In the genomic region with DNA sequence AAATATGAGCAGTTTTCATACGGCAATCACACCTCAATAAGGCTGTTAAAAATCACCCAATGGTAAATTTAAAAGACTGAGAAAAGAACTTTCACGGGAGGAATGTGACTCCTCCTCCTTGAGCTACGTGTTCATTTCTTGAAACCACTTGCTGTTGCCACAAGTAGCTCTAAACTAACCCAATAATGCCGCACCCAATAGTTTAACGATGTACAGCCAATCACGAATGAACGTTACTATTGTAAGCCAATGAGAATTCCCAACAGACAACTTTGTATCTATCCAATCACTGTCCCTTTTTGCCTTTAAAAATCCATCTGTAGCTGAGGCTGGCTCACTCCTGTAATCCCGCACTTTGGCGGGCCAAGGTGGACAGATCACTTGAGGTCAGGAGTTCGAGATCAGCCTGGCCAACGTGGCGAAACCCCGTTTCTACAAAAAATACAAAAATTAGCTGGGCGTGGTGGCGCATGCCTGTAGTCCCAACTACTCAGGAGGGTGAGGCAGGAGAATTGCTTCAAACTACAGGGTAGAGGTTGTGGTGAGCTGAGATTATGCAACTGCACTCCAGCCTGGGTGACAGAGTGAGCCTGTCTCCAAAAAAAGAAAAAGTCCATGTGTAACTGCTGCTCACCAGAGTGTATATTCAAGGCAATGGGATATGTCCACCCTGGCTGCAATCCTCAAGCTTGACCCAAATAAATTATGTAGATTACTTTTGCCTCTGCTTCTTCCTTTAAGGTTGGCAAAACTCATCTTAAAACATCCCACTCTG, we compare ENCODE assay signal across 20 cellular contexts.
"Had no signal": no experiment of that assay in that cellular context is flagged by ENCODE, and none has a peak within 500 bp of the region (broad histone marks: within the 10 kb centered on the region; RNA-seq: fewer than 3 reads in every experiment).

No MANE protein-coding gene starts in this region.

- ATAC-seq: activated CD4-positive, alpha-beta T cell treated with anti-CD3 and anti-CD28 coated beads for 36 hours; activated naive CD4-positive, alpha-beta T cell treated with anti-CD3 and anti-CD28 coated beads, Interleukin-2, amount 50 U/mL, for 72 hours; activated T-helper 17 cell treated with anti-CD3 and anti-CD28 coated beads, Interleukin-2, amount 50 U/mL, for 72 hours; naive thymus-derived CD8-positive, alpha-beta T cell; SK-N-SH treated with all-trans-retinoic acid at 6 μM for 48 hours; stimulated activated memory B cell treated with anti-CD40 and anti-IgM and Interleukin-4, amounts not matched to agents 10 μg/mL and 1 μg/mL and 100 μg/mL, for 72 hours; WTC11 had no signal

- H3K9me3 ChIP-seq: stomach had no signal

- H3K27ac Mint-ChIP-seq: activated CD4-positive, alpha-beta T cell treated with anti-CD3 and anti-CD28 coated beads for 36 hours; activated naive CD4-positive, alpha-beta T cell treated with anti-CD3 and anti-CD28 coated beads, Interleukin-2, amount 50 U/mL, for 72 hours; activated T-cell treated with anti-CD3 and anti-CD28 coated beads, Interleukin-2, amount 50 U/mL, for 24 hours; activated T-helper 17 cell treated with anti-CD3 and anti-CD28 coated beads, Interleukin-2, amount 50 U/mL, for 72 hours; stimulated activated memory B cell treated with anti-CD40 and anti-IgM and Interleukin-4, amounts not matched to agents 10 μg/mL and 1 μg/mL and 100 μg/mL, for 72 hours; WTC11 had no signal

- H3K4me1 Mint-ChIP-seq: activated CD4-positive, alpha-beta T cell treated with anti-CD3 and anti-CD28 coated beads for 36 hours; activated T-helper 17 cell treated with anti-CD3 and anti-CD28 coated beads, Interleukin-2, amount 50 U/mL, for 72 hours; WTC11 had no signal

- H3K27ac ChIP-seq: neural progenitor cell, stomach had no signal

- H3K4me3 ChIP-seq: neural progenitor cell, stomach had no signal

- H3K27me3 Mint-ChIP-seq: activated CD4-positive, alpha-beta T cell treated with anti-CD3 and anti-CD28 coated beads for 36 hours; activated T-cell treated with anti-CD3 and anti-CD28 coated beads, Interleukin-2, amount 50 U/mL, for 24 hours; activated T-helper 17 cell treated with anti-CD3 and anti-CD28 coated beads, Interleukin-2, amount 50 U/mL, for 72 hours; naive thymus-derived CD8-positive, alpha-beta T cell; stimulated activated memory B cell treated with anti-CD40 and anti-IgM and Interleukin-4, amounts not matched to agents 10 μg/mL and 1 μg/mL and 100 μg/mL, for 72 hours had no signal

- H3K9me3 Mint-ChIP-seq: activated naive CD4-positive, alpha-beta T cell treated with anti-CD3 and anti-CD28 coated beads, Interleukin-2, amount 50 U/mL, for 72 hours; activated T-cell treated with anti-CD3 and anti-CD28 coated beads, Interleukin-2, amount 50 U/mL, for 24 hours; activated T-helper 17 cell treated with anti-CD3 and anti-CD28 coated beads, Interleukin-2, amount 50 U/mL, for 72 hours; naive thymus-derived CD8-positive, alpha-beta T cell; neural progenitor cell; stimulated activated memory B cell treated with anti-CD40 and anti-IgM and Interleukin-4, amounts not matched to agents 10 μg/mL and 1 μg/mL and 100 μg/mL, for 72 hours; WTC11 had no signal

- H3K36me3 Mint-ChIP-seq: activated naive CD4-positive, alpha-beta T cell treated with anti-CD3 and anti-CD28 coated beads, Interleukin-2, amount 50 U/mL, for 72 hours had no signal

- DNase-seq: activated CD4-positive, alpha-beta T cell treated with anti-CD3 and anti-CD28 coated beads for 36 hours; activated CD4-positive, alpha-beta T cell treated with anti-CD3 and anti-CD28 coated beads, Interleukin-2, amount 50 U/mL, for 4 hours; activated CD8-positive, alpha-beta memory T cell treated with anti-CD3 and anti-CD28 coated beads for 24 hours; activated CD8-positive, alpha-beta memory T cell treated with anti-CD3 and anti-CD28 coated beads, Interleukin-2, amount 50 U/mL, for 4 hours; activated T-cell treated with anti-CD3 and anti-CD28 coated beads, Interleukin-2, amount 50 U/mL, for 24 hours; central memory CD4-positive, alpha-beta T cell; dermis blood vessel endothelial cell; effector CD8-positive, alpha-beta T cell; foreskin melanocyte; hippocampal formation; mesendoderm; naive thymus-derived CD8-positive, alpha-beta T cell; stimulated activated CD4-positive, alpha-beta T cell treated with anti-CD3 and anti-CD28 coated beads, Interleukin-2, amount 100 ng/mL, for 24 hours; stomach had no signal

- H3K4me1 ChIP-seq: neural progenitor cell had no signal

- H3K36me3 ChIP-seq: neural progenitor cell had no signal

- H3K27me3 ChIP-seq: neural progenitor cell, stomach had no signal

- H3K4me3 Mint-ChIP-seq: activated CD4-positive, alpha-beta T cell treated with anti-CD3 and anti-CD28 coated beads for 36 hours; activated T-cell treated with anti-CD3 and anti-CD28 coated beads, Interleukin-2, amount 50 U/mL, for 24 hours; activated T-helper 17 cell treated with anti-CD3 and anti-CD28 coated beads, Interleukin-2, amount 50 U/mL, for 72 hours; naive thymus-derived CD8-positive, alpha-beta T cell; neural progenitor cell; stimulated activated memory B cell treated with anti-CD40 and anti-IgM and Interleukin-4, amounts not matched to agents 10 μg/mL and 1 μg/mL and 100 μg/mL, for 72 hours; WTC11 had no signal
